In the genomic region with DNA sequence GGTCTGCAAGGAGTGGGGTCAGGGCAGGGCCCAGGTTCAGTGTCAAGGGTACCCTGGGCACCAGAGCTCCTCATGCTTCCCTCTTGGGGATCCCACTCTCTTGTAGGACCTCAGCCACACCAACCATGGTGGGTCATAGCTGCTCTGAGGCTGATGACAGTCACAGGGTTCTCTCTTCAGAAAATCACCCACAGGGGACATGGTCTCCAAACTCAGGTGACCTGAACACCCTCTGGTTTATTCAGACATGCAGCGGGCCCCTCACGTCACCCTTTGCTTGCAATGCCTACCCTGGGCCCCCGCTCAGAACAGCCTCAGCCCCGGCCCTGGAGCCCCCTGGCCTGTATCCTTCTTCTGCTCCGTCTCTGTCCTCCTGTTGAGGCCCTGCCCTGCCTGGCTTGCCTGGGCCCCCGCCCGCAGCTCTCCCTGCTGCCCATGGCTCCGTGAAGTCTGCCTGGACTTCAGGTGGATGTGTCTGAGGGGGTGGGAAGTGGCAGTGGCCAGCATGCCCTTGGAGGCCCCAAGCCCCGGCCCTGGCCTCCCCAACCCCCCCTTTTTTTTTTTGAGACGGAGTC, we compare ENCODE assay signal across 24 cellular contexts. TPM values are rescaled to one million over a fixed set of nuclear protein-coding genes. Genes with fewer than 3 reads are reported as not detected.
"Had no signal": no experiment of that assay in that cellular context is flagged by ENCODE, and none has a peak within 500 bp of the region (broad histone marks: within the 10 kb centered on the region; RNA-seq: fewer than 3 reads in every experiment).

No MANE protein-coding gene starts in this region.

- H3K9me3 Mint-ChIP-seq: activated naive CD4-positive, alpha-beta T cell treated with anti-CD3 and anti-CD28 coated beads, Interleukin-2, amount 10 ng/mL, durations not matched to agents 7 days and 5 days; activated naive CD8-positive, alpha-beta T cell treated with anti-CD3 and anti-CD28 coated beads for 36 hours; activated T-cell treated with anti-CD3 and anti-CD28 coated beads, Interleukin-2, amount 50 U/mL, for 72 hours; activated T-helper 2 cell treated with anti-CD3 and anti-CD28 coated beads, Interferon-gamma antibody, Interleukin-2, Interleukin-4, amounts not matched to agents 10 μg/mL and 5 μg/mL and 100 μg/mL, durations not matched to agents 14 hours and 24 hours and 36 hours; T-helper 1 cell treated with Interleukin-12 subunit alpha and Interleukin-12 subunit beta and Interleukin-4 antibody, amounts not matched to agents 30 μg/mL and 1 μg/mL, for 36 hours had no signal

- H3K4me3 Mint-ChIP-seq: activated CD8-positive, alpha-beta memory T cell treated with anti-CD3 and anti-CD28 coated beads, Interleukin-2, amount 10 ng/mL, durations not matched to agents 7 days and 5 days; activated naive CD4-positive, alpha-beta T cell treated with anti-CD3 and anti-CD28 coated beads, Interleukin-2, amount 10 ng/mL, durations not matched to agents 7 days and 5 days; activated naive CD8-positive, alpha-beta T cell treated with anti-CD3 and anti-CD28 coated beads for 36 hours; activated T-cell treated with anti-CD3 and anti-CD28 coated beads, Interleukin-2, amount 50 U/mL, for 72 hours; T-helper 1 cell treated with Interleukin-12 subunit alpha and Interleukin-12 subunit beta and Interleukin-4 antibody, amounts not matched to agents 30 μg/mL and 1 μg/mL, for 36 hours had no signal

- H3K4me1 Mint-ChIP-seq: activated naive CD4-positive, alpha-beta T cell treated with anti-CD3 and anti-CD28 coated beads, Interleukin-2, amount 10 ng/mL, durations not matched to agents 7 days and 5 days; activated naive CD8-positive, alpha-beta T cell treated with anti-CD3 and anti-CD28 coated beads for 36 hours had no signal

- ATAC-seq: activated CD4-positive, CD25-positive, alpha-beta regulatory T cell treated with anti-CD3 and anti-CD28 coated beads, Interleukin-2, amount 50 U/mL, for 24 hours; activated CD8-positive, alpha-beta memory T cell treated with anti-CD3 and anti-CD28 coated beads, Interleukin-2, amount 10 ng/mL, durations not matched to agents 7 days and 5 days had no signal

- H3K27ac Mint-ChIP-seq: activated CD8-positive, alpha-beta memory T cell treated with anti-CD3 and anti-CD28 coated beads, Interleukin-2, amount 10 ng/mL, durations not matched to agents 7 days and 5 days; activated naive CD4-positive, alpha-beta T cell treated with anti-CD3 and anti-CD28 coated beads, Interleukin-2, amount 10 ng/mL, durations not matched to agents 7 days and 5 days; activated naive CD8-positive, alpha-beta T cell treated with anti-CD3 and anti-CD28 coated beads for 36 hours; activated T-cell treated with anti-CD3 and anti-CD28 coated beads, Interleukin-2, amount 50 U/mL, for 72 hours; activated T-helper 2 cell treated with anti-CD3 and anti-CD28 coated beads, Interferon-gamma antibody, Interleukin-2, Interleukin-4, amounts not matched to agents 10 μg/mL and 5 μg/mL and 100 μg/mL, durations not matched to agents 14 hours and 24 hours and 36 hours; T-helper 1 cell treated with Interleukin-12 subunit alpha and Interleukin-12 subunit beta and Interleukin-4 antibody, amounts not matched to agents 30 μg/mL and 1 μg/mL, for 36 hours had no signal

- H3K27me3 Mint-ChIP-seq: activated CD8-positive, alpha-beta memory T cell treated with anti-CD3 and anti-CD28 coated beads, Interleukin-2, amount 10 ng/mL, durations not matched to agents 7 days and 5 days; activated naive CD4-positive, alpha-beta T cell treated with anti-CD3 and anti-CD28 coated beads, Interleukin-2, amount 10 ng/mL, durations not matched to agents 7 days and 5 days; activated naive CD8-positive, alpha-beta T cell treated with anti-CD3 and anti-CD28 coated beads for 36 hours had no signal

- DNase-seq: activated CD4-positive, alpha-beta T cell treated with anti-CD3 and anti-CD28 coated beads for 4 hours; activated CD4-positive, alpha-beta T cell treated with anti-CD3 and anti-CD28 coated beads, Interleukin-2, amount 50 U/mL, for 4 hours; activated CD8-positive, alpha-beta memory T cell treated with anti-CD3 and anti-CD28 coated beads, Interleukin-2, amount 10 ng/mL, durations not matched to agents 7 days and 5 days; activated gamma-delta T cell treated with Interleukin-2 at 50 U/mL for 16 hours; activated naive CD4-positive, alpha-beta T cell treated with anti-CD3 and anti-CD28 coated beads, Interleukin-2, amount 10 ng/mL, durations not matched to agents 7 days and 5 days; activated naive CD8-positive, alpha-beta T cell treated with anti-CD3 and anti-CD28 coated beads for 36 hours; activated T-cell treated with anti-CD3 and anti-CD28 coated beads, Interleukin-2, amount 50 U/mL, for 72 hours; anterior cingulate cortex; caudate nucleus; Kasumi-1; NCI-H1105 treated with DMSO at 0.1 percent for 48 hours; NCI-H1436 treated with DMSO at 0.1 percent for 48 hours; NCI-H187; NCI-H2081; NCI-H510A treated with DMSO at 0.1 percent for 48 hours; NCI-H69; Peyer's patch; SHP77 had no signal

RNA-seq across cellular contexts. Expression of a gene that starts 25.8 kb away (rescaled TPM):
- total RNA-seq: activated CD8-positive, alpha-beta memory T cell treated with anti-CD3 and anti-CD28 coated beads, Interleukin-2, amount 10 ng/mL, durations not matched to agents 7 days and 5 days; activated T-cell treated with anti-CD3 and anti-CD28 coated beads, Interleukin-2, amount 50 U/mL, for 72 hours; activated T-helper 2 cell treated with anti-CD3 and anti-CD28 coated beads, Interferon-gamma antibody, Interleukin-2, Interleukin-4, amounts not matched to agents 10 μg/mL and 5 μg/mL and 100 μg/mL, durations not matched to agents 14 hours and 24 hours and 36 hours; breast epithelium; cerebellum; Peyer's patch; SJSA1 had no signal
